In the genomic region with DNA sequence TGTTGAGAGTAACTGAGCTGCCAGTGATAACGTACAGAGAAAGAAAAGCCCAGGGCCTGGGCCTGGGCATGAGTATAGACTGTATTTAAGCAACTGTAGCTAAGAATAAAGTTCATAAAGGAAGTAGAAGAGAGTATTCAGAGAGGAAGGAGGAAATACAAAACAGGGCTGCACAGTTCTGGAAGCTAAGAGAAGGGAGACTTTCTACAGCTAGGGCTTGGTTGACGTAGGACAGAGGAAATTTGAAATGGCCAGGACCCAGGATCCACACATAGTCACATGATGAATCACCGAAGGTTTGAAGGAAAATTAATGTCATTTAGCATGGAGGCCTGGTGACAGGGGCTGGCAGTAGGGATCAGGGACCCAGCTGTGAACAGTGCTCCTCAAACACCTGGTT, we compare ENCODE assay signal across 17 cellular contexts.
DNase-seq lines count a peak whose midpoint lies in the region; ATAC-seq, FAIRE-seq and TF ChIP-seq lines count a peak whose summit lies in the region.
"Had no signal": no experiment of that assay in that cellular context is flagged by ENCODE, and none has a peak within 500 bp of the region (broad histone marks: within the 10 kb centered on the region; RNA-seq: fewer than 3 reads in every experiment).

No MANE protein-coding gene starts in this region.

- TF ChIP-seq POLR2A in H54 (IDR thresholded peaks at IDR 0.05; ENCODE audit: low read depth, low read length) = no peak

- peak; percentile 93 for FAIRE-seq in H54 (lab: Jason Lieb, UNC)

- DNase-seq in AG08395 (ENCODE audit: low spot score) (peak; percentile 49), H54 (ENCODE audit: insufficient read length, low spot score) (no peak), astrocyte of the hippocampus (ENCODE audit: low read depth, low spot score) (peak; percentile 44), lung microvascular endothelial cell (ENCODE audit: low read depth in 2 of 2) (peak; percentile 15 to 20), HK-2 (ENCODE audit: unreplicated experiment) (no peak), caudate nucleus (lab: John Stamatoyannopoulos, UW) (no peak), C1 segment of cervical spinal cord (lab: John Stamatoyannopoulos, UW) (no peak)
- DNase-seq: activated CD4-positive, alpha-beta T cell treated with anti-CD3 and anti-CD28 coated beads for 36 hours; brain microvascular endothelial cell; CD4-positive, alpha-beta memory T cell; DMS53; NCI-H2227 treated with DMSO at 0.1 percent for 48 hours; NCI-H82 had no signal

- no peak overlapping the region for H3K27ac ChIP-seq in caudate nucleus (ENCODE audit: low read depth, low read length)
- H3K27ac ChIP-seq: brain microvascular endothelial cell, neutrophil, vagina had no signal

- ATAC-seq in HG03159 (IDR thresholded peaks at IDR 0.05; ENCODE audit: unreplicated experiment) = no peak
- ATAC-seq: activated CD4-positive, alpha-beta T cell treated with anti-CD3 and anti-CD28 coated beads for 36 hours; left lobe of liver had no signal

Comparison
In these comparisons a context has a peak if more than half of its experiments do, and no peak if none do; other contexts are left out.
1. DNase-seq: peak in AG08395 (single experiment), astrocyte of the hippocampus (single experiment) and lung microvascular endothelial cell (2 of 2); none in H54 (single experiment), HK-2 (single experiment), caudate nucleus (0 of 61) and C1 segment of cervical spinal cord (0 of 14).